ENCODE assay signal across 8 cellular contexts in genomic region chr3:196968233-196969000, GRCh38. TPM values are rescaled to one million over a fixed set of nuclear protein-coding genes. Genes with fewer than 3 reads are reported as not detected.
DNase-seq lines count a peak whose midpoint lies in the region; TF ChIP-seq lines count a peak whose summit lies in the region.

TSS of gene PIGZ (minus strand) at chr3:196968833. CDS start at chr3:196952031, 16,802 bp downstream.

- DNase-seq in SKM-1 treated with dmso at 0.1 percent for 144 hours (lab: John Stamatoyannopoulos, UW; ENCODE audit: unreplicated experiment) (peak; percentile 24), SKM-1 (lab: John Stamatoyannopoulos, UW; ENCODE audit: unreplicated experiment) (no peak), HEK293T (ENCODE audit: extremely low spot score) (peak; percentile 48), NCI-H1105 treated with DMSO at 0.1 percent for 48 hours (lab: John Stamatoyannopoulos, UW) (peak; percentile 23), fibroblast of pulmonary artery (ENCODE audit: low read depth) (peak; percentile 30), neural crest cell (ENCODE audit: low read depth, low spot score) (no peak), NCI-H2029 treated with DMSO at 0.1 percent for 48 hours (lab: John Stamatoyannopoulos, UW) (no peak)
- DNase-seq in activated CD8-positive, alpha-beta memory T cell treated with anti-CD3 and anti-CD28 coated beads, Interleukin-2, amount 50 U/mL, for 48 hours = peak; percentile 70

- H3K36me3 Mint-ChIP-seq in neural crest cell (ENCODE audit: low read depth) = peaks cover 2% of the 10 kb centered on the region

- H3K9me3 Mint-ChIP-seq in neural crest cell = no peaks in the 10 kb centered on the region

- TF ChIP-seq CTCF in fibroblast of pulmonary artery (IDR thresholded peaks at IDR 0.05; ENCODE audit: low read length, missing control alignments) (no peak), neural crest cell (conservative IDR thresholded peaks at IDR 0.05) (no peak)

- CTCF ChIA-PET in HEK293T (lab: Yijun Ruan, JAX) = no interaction called here

- peak within 1 kb of the TSS; percentile 60 for H3K4me3 ChIP-seq in fibroblast of pulmonary artery (replicated peaks; ENCODE audit: low read depth, low read length)

- peak within 1 kb of the TSS; percentile 74 for H3K4me3 Mint-ChIP-seq in neural crest cell

- H3K4me1 Mint-ChIP-seq in neural crest cell = peaks cover 5% of the 10 kb centered on the region

- peaks cover 48% of the 10 kb centered on the region for H3K27me3 Mint-ChIP-seq in neural crest cell (ENCODE audit: low read depth)

- POLR2A ChIA-PET in HEK293T (lab: Yijun Ruan, JAX) = no interaction called here

- H3K27ac Mint-ChIP-seq in neural crest cell (ENCODE audit: unreplicated experiment) = no peak within 1 kb of the TSS

TF ChIP-seq in HEK293T, 16 proteins besides CTCF, POLR2A, EP300 and RAD21:
- no peak for TF ChIP-seq ARNT (IDR thresholded peaks at IDR 0.05)
- TF ChIP-seq PKNOX1 (IDR thresholded peaks at IDR 0.05) = no peak
- no peak for TF ChIP-seq TARDBP (IDR thresholded peaks at IDR 0.05)
- TF ChIP-seq ELF4 (IDR thresholded peaks at IDR 0.05) = no peak
- TF ChIP-seq NFRKB (IDR thresholded peaks at IDR 0.05) = no peak

RNA-seq across cellular contexts. Expression of gene PIGZ, which starts in this region (rescaled TPM):
- 1.9 TPM in 2 replicates for total RNA-seq in neural crest cell

Comparison
In these comparisons a context has a peak if more than half of its experiments do, and no peak if none do; other contexts are left out.
1. DNase-seq: peak in SKM-1 treated with dmso at 0.1 percent for 144 hours (single experiment), HEK293T (single experiment), NCI-H1105 treated with DMSO at 0.1 percent for 48 hours (single experiment), activated CD8-positive, alpha-beta memory T cell treated with anti-CD3 and anti-CD28 coated beads, Interleukin-2, amount 50 U/mL, for 48 hours (single experiment) and fibroblast of pulmonary artery (single experiment); none in SKM-1 (single experiment), neural crest cell (single experiment) and NCI-H2029 treated with DMSO at 0.1 percent for 48 hours (single experiment).